ENCODE assay signal across 16 cellular contexts in genomic region chr11:3995949-3996554, GRCh38.
DNase-seq lines count a peak whose midpoint lies in the region; ATAC-seq, FAIRE-seq and TF ChIP-seq lines count a peak whose summit lies in the region.
"Had no signal": no experiment of that assay in that cellular context is flagged by ENCODE, and none has a peak within 500 bp of the region (broad histone marks: within the 10 kb centered on the region; RNA-seq: fewer than 3 reads in every experiment).

No MANE protein-coding gene starts in this region.

- H3K4me1 ChIP-seq in HEK293 (ENCODE audit: control insufficient read depth, insufficient read depth, low read length), result no peaks in the 10 kb centered on the region
- H3K4me1 ChIP-seq in adipocyte (ENCODE audit: control insufficient read depth, insufficient read depth, low read length), result peaks cover 13% of the 10 kb centered on the region
- no peaks in the 10 kb centered on the region for H3K4me1 ChIP-seq in HepG2 (ENCODE audit: insufficient read depth, low read length)
- peaks cover 7% of the 10 kb centered on the region for H3K4me1 ChIP-seq in lower lobe of right lung

- no peak overlapping the region for H3K4me3 Mint-ChIP-seq in activated CD8-positive, alpha-beta T cell treated with anti-CD3 and anti-CD28 coated beads, Interleukin-2, amount 10 ng/mL, durations not matched to agents 7 days and 5 days
- H3K4me3 Mint-ChIP-seq: activated naive CD8-positive, alpha-beta T cell treated with anti-CD3 and anti-CD28 coated beads, Interleukin-2, amount 10 ng/mL, durations not matched to agents 7 days and 5 days; dendritic cell treated with granulocyte-macrophage colony-stimulating factor and Interleukin-4, amounts not matched to agents 40 ng/mL and 50 ng/mL, for 4 days; natural killer cell; T-helper 17 cell had no signal

- peaks cover 17% of the 10 kb centered on the region for H3K9me3 Mint-ChIP-seq in activated CD8-positive, alpha-beta T cell treated with anti-CD3 and anti-CD28 coated beads, Interleukin-2, amount 10 ng/mL, durations not matched to agents 7 days and 5 days (ENCODE audit: insufficient read depth)

- H3K27me3 ChIP-seq in adipocyte (replicated peaks; ENCODE audit: control insufficient read depth, insufficient read depth, low read length), result no peaks in the 10 kb centered on the region
- H3K27me3 ChIP-seq in HepG2 (ENCODE audit: control insufficient read depth in 1 of 2, insufficient read depth in 2 of 2, low read length in 2 of 2), result no peaks in the 10 kb centered on the region
- H3K27me3 ChIP-seq in lower lobe of right lung (ENCODE audit: low read depth), result no peaks in the 10 kb centered on the region

- H3K9ac ChIP-seq in adipocyte (ENCODE audit: low read length) (no peak overlapping the region), HepG2 (ENCODE audit: insufficient read depth, low read depth, low read length) (no peak overlapping the region)

- ATAC-seq in HepG2, result no peak
- no peak for ATAC-seq in activated CD8-positive, alpha-beta T cell treated with anti-CD3 and anti-CD28 coated beads, Interleukin-2, amount 10 ng/mL, durations not matched to agents 7 days and 5 days
- no peak for ATAC-seq in lower lobe of right lung
- ATAC-seq: natural killer cell, T-helper 17 cell had no signal

- intact Hi-C loops in HepG2 (cut with micrococcal nuclease; ENCODE audit: unreplicated experiment), result no loop called here
- intact Hi-C loops in lower lobe of right lung (cut with DNase I), result no loop called here

- no TSS peak for BruUV-seq in HepG2 (replicated peaks; lab: Mats Ljungman, UMichigan)

- no peaks in the 10 kb centered on the region for H3K9me3 ChIP-seq in HEK293 (ENCODE audit: control insufficient read depth, insufficient read depth, low read depth, low read length)
- peaks cover 13% of the 10 kb centered on the region for H3K9me3 ChIP-seq in adipocyte (ENCODE audit: control insufficient read depth, low read length)
- H3K9me3 ChIP-seq in HepG2 (ENCODE audit: low read length), result peaks cover 11% of the 10 kb centered on the region
- H3K9me3 ChIP-seq in lower lobe of right lung, result peaks cover 16% of the 10 kb centered on the region

- H2AFZ ChIP-seq in HepG2 (ENCODE audit: low read length), result no peak overlapping the region

- WGBS in HepG2 (ENCODE audit: low lambda C conversion rate), result 97% methylated on average over 3 of the region's 4 CpGs

- H3K4me3 ChIP-seq in HEK293 (ENCODE audit: low read depth, low read length) (no peak overlapping the region), adipocyte (ENCODE audit: low read length) (peak overlapping the region; percentile 26), HepG2 (replicated peaks in 1 of 3; ENCODE audit: insufficient read depth in 1 of 3, low read depth in 2 of 3, low read length in 3 of 3) (no peak overlapping the region), lower lobe of right lung (no peak overlapping the region)
- H3K4me3 ChIP-seq: skin epidermis had no signal

- no peak overlapping the region for H3K27ac Mint-ChIP-seq in activated CD8-positive, alpha-beta T cell treated with anti-CD3 and anti-CD28 coated beads, Interleukin-2, amount 10 ng/mL, durations not matched to agents 7 days and 5 days
- H3K27ac Mint-ChIP-seq: activated naive CD8-positive, alpha-beta T cell treated with anti-CD3 and anti-CD28 coated beads, Interleukin-2, amount 10 ng/mL, durations not matched to agents 7 days and 5 days; dendritic cell treated with granulocyte-macrophage colony-stimulating factor and Interleukin-4, amounts not matched to agents 40 ng/mL and 50 ng/mL, for 4 days; T-helper 17 cell had no signal

- no peak for TF ChIP-seq RAD21 in HepG2 (CRISPR knock-in tag; IDR thresholded peaks at IDR 0.05)

- peaks cover 62% of the 10 kb centered on the region for H3K36me3 Mint-ChIP-seq in activated CD8-positive, alpha-beta T cell treated with anti-CD3 and anti-CD28 coated beads, Interleukin-2, amount 10 ng/mL, durations not matched to agents 7 days and 5 days (ENCODE audit: low read depth)

- CTCF ChIA-PET in HEK293 (lab: Yijun Ruan, JAX) (interaction anchor here (1.0 to 1.4 kb wide), 2 partner anchors 141 to 146 kb away, joined by 3 to 5 read pairs; partner anchors contain the start of gene STIM1), HepG2 (lab: Yijun Ruan, JAX; ENCODE audit: low intra/inter-chr PET ratio, low total read pairs) (no interaction called here)
- CTCF ChIA-PET in activated CD8-positive, alpha-beta T cell treated with anti-CD3 and anti-CD28 coated beads, Interleukin-2, amount 10 ng/mL, durations not matched to agents 7 days and 5 days (lab: Charles Lee), result interaction anchor here (0.8 to 1.5 kb wide), 4 partner anchors 62 to 148 kb away, joined by 3 to 6 read pairs (median 4); partner anchors contain the start of gene STIM1

- no peak overlapping the region for H3K4me2 ChIP-seq in HepG2 (ENCODE audit: low read depth, low read length)

- POLR2A ChIA-PET in HEK293 (lab: Yijun Ruan, JAX), result interaction anchor here (0.6 kb wide), 1 partner anchor 25 kb away, joined by 3 read pairs; no protein-coding TSS in a partner anchor
- POLR2A ChIA-PET in HepG2 (lab: Yijun Ruan, JAX), result no interaction called here
- POLR2A ChIA-PET in activated CD8-positive, alpha-beta T cell treated with anti-CD3 and anti-CD28 coated beads, Interleukin-2, amount 10 ng/mL, durations not matched to agents 7 days and 5 days (lab: Charles Lee), result no interaction called here

- H3K79me2 ChIP-seq in HepG2 (ENCODE audit: insufficient read depth, low read length), result no peaks in the 10 kb centered on the region

- DNase-seq in AG08396 (ENCODE audit: low spot score), result peak; percentile 14
- peak; percentile 46 for DNase-seq in adipocyte (ENCODE audit: low read depth)
- DNase-seq in left kidney (ENCODE audit: low read depth, low spot score), result peak; percentile 7
- DNase-seq in D341Med (ENCODE audit: low spot score), result no peak
- DNase-seq in HepG2 (ENCODE audit: low spot score), result no peak
- DNase-seq in activated CD8-positive, alpha-beta T cell treated with anti-CD3 and anti-CD28 coated beads, Interleukin-2, amount 10 ng/mL, durations not matched to agents 7 days and 5 days, result no peak
- DNase-seq in lower lobe of right lung, result no peak
- DNase-seq: activated naive CD8-positive, alpha-beta T cell treated with anti-CD3 and anti-CD28 coated beads, Interleukin-2, amount 10 ng/mL, durations not matched to agents 7 days and 5 days; H7; natural killer cell; NCI-H2107; T-helper 17 cell had no signal

- no peak for TF ChIP-seq EP300 in HepG2 (IDR thresholded peaks at IDR 0.05; ENCODE audit: low read depth in 2 of 2, low read length in 2 of 2)
- no peak for TF ChIP-seq EP300 in HepG2 (CRISPR knock-in tag; IDR thresholded peaks at IDR 0.05; ENCODE audit: borderline replicate concordance)

- H3K27me3 Mint-ChIP-seq in activated CD8-positive, alpha-beta T cell treated with anti-CD3 and anti-CD28 coated beads, Interleukin-2, amount 10 ng/mL, durations not matched to agents 7 days and 5 days (ENCODE audit: low read depth), result no peaks in the 10 kb centered on the region
- H3K27me3 Mint-ChIP-seq: activated naive CD8-positive, alpha-beta T cell treated with anti-CD3 and anti-CD28 coated beads, Interleukin-2, amount 10 ng/mL, durations not matched to agents 7 days and 5 days; dendritic cell treated with granulocyte-macrophage colony-stimulating factor and Interleukin-4, amounts not matched to agents 40 ng/mL and 50 ng/mL, for 4 days; T-helper 17 cell had no signal

- H3K36me3 ChIP-seq in HEK293 (ENCODE audit: control insufficient read depth in 2 of 2, insufficient read depth in 1 of 2, low read length in 2 of 2), result no peaks in the 10 kb centered on the region
- H3K36me3 ChIP-seq in adipocyte (ENCODE audit: control insufficient read depth, insufficient read depth, low read length, severe bottlenecking), result no peaks in the 10 kb centered on the region
- H3K36me3 ChIP-seq in HepG2 (replicated peaks in 1 of 2; ENCODE audit: control insufficient read depth in 1 of 2, insufficient read depth in 2 of 2, low read length in 2 of 2), result no peaks in the 10 kb centered on the region
- no peaks in the 10 kb centered on the region for H3K36me3 ChIP-seq in lower lobe of right lung

- in situ Hi-C loops in HepG2 (cut with HindIII; ENCODE audit: extremely low pct_ligation_motif_present, low pct_unique_long_range_greater_than_20kb), result no loop called here

- H3K4me1 Mint-ChIP-seq in activated CD8-positive, alpha-beta T cell treated with anti-CD3 and anti-CD28 coated beads, Interleukin-2, amount 10 ng/mL, durations not matched to agents 7 days and 5 days (ENCODE audit: low read depth), result peaks cover 33% of the 10 kb centered on the region

- no peak for TF ChIP-seq POLR2A in HepG2 (IDR thresholded peaks at IDR 0.05; ENCODE audit: insufficient read depth in 1 of 2, low read depth in 2 of 2, low read length in 2 of 2)

- H4K20me1 ChIP-seq in HepG2 (ENCODE audit: insufficient read depth, low read length), result no peaks in the 10 kb centered on the region

- FAIRE-seq in HepG2 (lab: Jason Lieb, UNC), result no peak

- H3K27ac ChIP-seq in HEK293 (ENCODE audit: extremely low read depth, low read depth, low read length), result no peak overlapping the region
- no peak overlapping the region for H3K27ac ChIP-seq in HepG2 (ENCODE audit: extremely low read length, insufficient read depth, low read length)
- H3K27ac ChIP-seq in lower lobe of right lung, result no peak overlapping the region
- H3K27ac ChIP-seq: C4-2B, skin epidermis had no signal

- TF ChIP-seq CTCF in HEK293 (tag by site-specific recombination; IDR thresholded peaks at IDR 0.05) (no peak), HepG2 (CRISPR knock-in tag; IDR thresholded peaks at IDR 0.05) (no peak), lower lobe of right lung (IDR thresholded peaks at IDR 0.05) (no peak)

TF ChIP-seq in HEK293, 187 proteins besides CTCF, POLR2A, EP300 and RAD21 (continues in another document):
- TF ChIP-seq ZNF114 (tag by site-specific recombination; IDR thresholded peaks at IDR 0.05), result no peak
- no peak for TF ChIP-seq SP2 (tag by site-specific recombination; IDR thresholded peaks at IDR 0.05)

TF ChIP-seq in HepG2, 621 proteins besides CTCF, POLR2A, EP300 and RAD21 (continues in another document):
- TF ChIP-seq IKZF5 (CRISPR knock-in tag; IDR thresholded peaks at IDR 0.05), result no peak

Comparison
In these comparisons a context has a peak if more than half of its experiments do, and no peak if none do; other contexts are left out.
1. DNase-seq: peak in AG08396 (single experiment), adipocyte (single experiment) and left kidney (single experiment); none in D341Med (single experiment), HepG2 (single experiment), activated CD8-positive, alpha-beta T cell treated with anti-CD3 and anti-CD28 coated beads, Interleukin-2, amount 10 ng/mL, durations not matched to agents 7 days and 5 days (single experiment) and lower lobe of right lung (single experiment).